ENCODE assay signal across 1 cellular context in genomic region chr3:80806673-80807072, GRCh38.
A peak's percentile ranks its signal among the peaks of the same experiment; 100 is the strongest.
TF ChIP-seq lines count a peak whose summit lies in the region.

No MANE protein-coding gene starts in this region.

TF ChIP-seq in Ishikawa, 13 proteins besides CTCF, POLR2A, EP300 and RAD21 (continued from another document):
- no peak for TF ChIP-seq CREB1 (IDR thresholded peaks at IDR 0.05; ENCODE audit: low read depth)
- TF ChIP-seq TEAD4 (IDR thresholded peaks at IDR 0.05): peak; percentile 76
- no peak for TF ChIP-seq USF1 (IDR thresholded peaks at IDR 0.05)
- TF ChIP-seq EGR1 (IDR thresholded peaks at IDR 0.05): no peak
- TF ChIP-seq FOXM1 (IDR thresholded peaks at IDR 0.05; ENCODE audit: borderline replicate concordance, low read depth): peak; percentile 74
- TF ChIP-seq NFIC (IDR thresholded peaks at IDR 0.05): peak; percentile 87
- peak; percentile 50; the same call in 1 of the 2 replicates for TF ChIP-seq TCF12 (IDR thresholded peaks at IDR 0.05; ENCODE audit: low read depth)
- no peak for TF ChIP-seq ZBTB7A (IDR thresholded peaks at IDR 0.05; ENCODE audit: low read depth)
